8 cellular contexts compared by ENCODE assay signal in genomic region chr6:33316603-33317417, GRCh38. TPM values are rescaled to one million over a fixed set of nuclear protein-coding genes. Genes with fewer than 3 reads are reported as not detected.
DNase-seq lines count a peak whose midpoint lies in the region; ATAC-seq and TF ChIP-seq lines count a peak whose summit lies in the region.

No MANE protein-coding gene starts in this region.

- no peak for TF ChIP-seq CTCF in WERI-Rb-1 (IDR thresholded peaks at IDR 0.05; ENCODE audit: low read depth, low read length)
- no peak for TF ChIP-seq CTCF in gastroesophageal sphincter (IDR thresholded peaks at IDR 0.05)

- peaks cover 35% of the 10 kb centered on the region for H3K36me3 ChIP-seq in HAP-1 (replicated peaks)
- peaks cover 42% of the 10 kb centered on the region for H3K36me3 ChIP-seq in WERI-Rb-1
- H3K36me3 ChIP-seq in gastroesophageal sphincter, result peaks cover 0 to 41% of the 10 kb centered on the region in 2 donors

- no peak for DNase-seq in HAP-1 (ENCODE audit: low spot score in 2 of 2)
- no peak for DNase-seq in WERI-Rb-1
- DNase-seq in skeletal muscle cell (ENCODE audit: low read depth), result no peak
- DNase-seq in NCI-H2029 (lab: John Stamatoyannopoulos, UW), result no peak
- no peak for DNase-seq in DMS 273 treated with DMSO at 0.1 percent for 48 hours (lab: John Stamatoyannopoulos, UW)
- no peak for DNase-seq in NCI-H2171 treated with DMSO at 0.1 percent for 48 hours (lab: John Stamatoyannopoulos, UW)
- DNase-seq in left lobe of liver (ENCODE audit: low spot score), result no peak

- TF ChIP-seq EP300 in gastroesophageal sphincter (IDR thresholded peaks at IDR 0.05), result no peak

- H3K4me1 ChIP-seq in HAP-1, result peaks cover 19% of the 10 kb centered on the region
- peaks cover 3 to 83% (median 26%) of the 10 kb centered on the region in 3 donors for H3K4me1 ChIP-seq in gastroesophageal sphincter

- H3K4me3 ChIP-seq in HAP-1, result peak overlapping the region; percentile 27
- H3K4me3 ChIP-seq in WERI-Rb-1 (ENCODE audit: low read depth, low read length), result peak overlapping the region; percentile 25
- peak overlapping the region; percentile 58 to 61 for H3K4me3 ChIP-seq in gastroesophageal sphincter
- peak overlapping the region; percentile 60 for H3K4me3 ChIP-seq in skeletal muscle cell (ENCODE audit: low read depth, low read length)

- H3K27me3 ChIP-seq in HAP-1 (ENCODE audit: low read depth), result no peaks in the 10 kb centered on the region
- no peaks in the 10 kb centered on the region for H3K27me3 ChIP-seq in WERI-Rb-1 (ENCODE audit: insufficient read depth, low read depth, severe bottlenecking)
- no peaks in the 10 kb centered on the region for H3K27me3 ChIP-seq in gastroesophageal sphincter

- 52 to 56% methylated on average over 6 to 10 of the region's 19 CpGs for WGBS in gastroesophageal sphincter (ENCODE audit: low coverage in 1 of 2), 2 donors

- H3K9me3 ChIP-seq in HAP-1, result no peaks in the 10 kb centered on the region
- no peaks in the 10 kb centered on the region for H3K9me3 ChIP-seq in WERI-Rb-1 (ENCODE audit: severe bottlenecking)
- H3K9me3 ChIP-seq in gastroesophageal sphincter, result no peaks in the 10 kb centered on the region

- in situ Hi-C loops in HAP-1 (cut with MboI; ENCODE audit: low sequenced_read_pairs), result no loop called here

- H3K27ac ChIP-seq in WERI-Rb-1 (no peak overlapping the region), gastroesophageal sphincter (peak overlapping the region; percentile 51 to 98 (median 94))

- no peak for TF ChIP-seq POLR2A in gastroesophageal sphincter (IDR thresholded peaks at IDR 0.05)

- ATAC-seq in gastroesophageal sphincter, result no peak
- no peak for ATAC-seq in left lobe of liver

RNA-seq across cellular contexts. Expression of gene ZBTB22, which starts 0.7 kb away (rescaled TPM):
- total RNA-seq in gastroesophageal sphincter (10 to 100 TPM; 19.3 to 20.9 (median 20.1) TPM), left lobe of liver (7.7 TPM)

RNA-seq across cellular contexts. Expression of gene TAPBP, which starts 2.9 kb away (rescaled TPM):
- total RNA-seq in gastroesophageal sphincter (100 to 1,000 TPM in 1 of 4 donors, 10 to 100 TPM in 3; 62.9 to 136 (median 69.2) TPM), left lobe of liver (107 TPM)

RNA-seq across cellular contexts. Expression of gene DAXX, which starts 5.9 kb away (rescaled TPM):
- total RNA-seq in gastroesophageal sphincter (10 to 100 TPM; 29.7 to 49.0 (median 48.1) TPM), left lobe of liver (14.1 TPM)

RNA-seq across cellular contexts. Expression of gene RGL2, which starts 18.1 kb away (rescaled TPM):
- 10 to 100 TPM; 53.7 to 83.0 (median 60.7) TPM for total RNA-seq in gastroesophageal sphincter
- total RNA-seq in left lobe of liver, result 19.7 TPM

RNA-seq across cellular contexts. Expression of gene PFDN6, which starts 27.4 kb away (rescaled TPM):
- total RNA-seq in gastroesophageal sphincter, result 10 to 100 TPM; 40.6 to 55.5 (median 50.6) TPM
- total RNA-seq in left lobe of liver, result 19.2 TPM
